11 cellular contexts compared by ENCODE assay signal in the genomic region with DNA sequence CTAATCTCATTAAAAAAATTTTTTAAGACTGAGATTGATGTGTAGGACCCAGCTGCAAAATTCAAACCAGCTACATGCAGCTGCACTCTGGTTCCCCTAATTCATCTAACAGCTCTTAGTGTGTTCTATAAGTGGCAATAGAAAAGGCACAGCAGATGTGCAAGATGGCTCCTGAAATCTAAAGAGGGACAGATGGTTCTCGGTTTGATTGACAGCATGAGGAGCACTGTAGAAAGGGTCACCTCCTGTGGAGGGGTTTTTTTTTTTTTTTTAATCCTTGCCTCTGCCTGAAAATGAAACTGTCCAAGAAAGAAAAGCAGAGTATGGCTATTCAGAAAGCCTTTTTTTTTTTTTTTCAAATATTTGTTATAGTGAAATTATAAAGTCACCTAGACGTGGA. TPM values are rescaled to one million over a fixed set of nuclear protein-coding genes. Genes with fewer than 3 reads are reported as not detected.
DNase-seq lines count a peak whose midpoint lies in the region; ATAC-seq and TF ChIP-seq lines count a peak whose summit lies in the region.
"Had no signal": no experiment of that assay in that cellular context is flagged by ENCODE, and none has a peak within 500 bp of the region (broad histone marks: within the 10 kb centered on the region; RNA-seq: fewer than 3 reads in every experiment).

No MANE protein-coding gene starts in this region.

- no peak overlapping the region for H3K4me3 Mint-ChIP-seq in activated naive CD8-positive, alpha-beta T cell treated with anti-CD3 and anti-CD28 coated beads for 36 hours

- H3K36me3 Mint-ChIP-seq in activated naive CD8-positive, alpha-beta T cell treated with anti-CD3 and anti-CD28 coated beads for 36 hours: no peaks in the 10 kb centered on the region

- DNase-seq in GM06990 (ENCODE audit: extremely low read depth, insufficient read length): peak; percentile 40
- DNase-seq in NCI-H345 (lab: John Stamatoyannopoulos, UW): peak; percentile 42
- no peak for DNase-seq in stimulated activated CD8-positive, alpha-beta memory T cell treated with anti-CD3 and anti-CD28 coated beads, Interleukin-4, amount 100 ng/mL, for 48 hours
- no peak for DNase-seq in dermis blood vessel endothelial cell
- DNase-seq in activated naive CD8-positive, alpha-beta T cell treated with anti-CD3 and anti-CD28 coated beads for 36 hours: no peak
- no peak for DNase-seq in stimulated activated CD4-positive, alpha-beta T cell treated with anti-CD3 and anti-CD28 coated beads, Interleukin-4, amount 100 ng/mL, for 4 hours
- DNase-seq: AML-193, posterior cingulate gyrus, T-helper 2 cell had no signal

- H3K4me1 Mint-ChIP-seq in activated naive CD8-positive, alpha-beta T cell treated with anti-CD3 and anti-CD28 coated beads for 36 hours: peaks cover 10% of the 10 kb centered on the region

- no peak overlapping the region for H3K4me3 ChIP-seq in GM06990 (replicated peaks; ENCODE audit: low read depth, low read length)

- H3K9me3 Mint-ChIP-seq in activated naive CD8-positive, alpha-beta T cell treated with anti-CD3 and anti-CD28 coated beads for 36 hours: no peaks in the 10 kb centered on the region

- TF ChIP-seq CTCF in GM06990 (IDR thresholded peaks at IDR 0.05; ENCODE audit: insufficient read depth, low read length, poor library complexity, severe bottlenecking): no peak

- peak; percentile 57 for ATAC-seq in GM19467 (IDR thresholded peaks at IDR 0.05; ENCODE audit: unreplicated experiment)
- ATAC-seq in HG03135 (IDR thresholded peaks at IDR 0.05; ENCODE audit: unreplicated experiment): peak; percentile 73

- H3K27ac Mint-ChIP-seq in activated naive CD8-positive, alpha-beta T cell treated with anti-CD3 and anti-CD28 coated beads for 36 hours: no peak overlapping the region

- no peaks in the 10 kb centered on the region for H3K36me3 ChIP-seq in GM06990 (ENCODE audit: control insufficient read depth, insufficient read depth, low read length)

- H3K27me3 ChIP-seq in GM06990 (replicated peaks; ENCODE audit: control insufficient read depth, insufficient read depth, low read length): no peaks in the 10 kb centered on the region

- H3K27me3 Mint-ChIP-seq in activated naive CD8-positive, alpha-beta T cell treated with anti-CD3 and anti-CD28 coated beads for 36 hours: no peaks in the 10 kb centered on the region

RNA-seq across cellular contexts. Expression of a gene that starts 16.9 kb away (rescaled TPM):
- 78.3 and 91.2 TPM in 2 replicates for total RNA-seq in dermis blood vessel endothelial cell
- total RNA-seq in activated naive CD8-positive, alpha-beta T cell treated with anti-CD3 and anti-CD28 coated beads for 36 hours: 100 to 1,000 TPM; 116 to 122 TPM

RNA-seq across cellular contexts. Expression of a gene that starts 33.9 kb away (rescaled TPM):
- 133 and 145 TPM in 2 replicates for total RNA-seq in dermis blood vessel endothelial cell
- total RNA-seq in activated naive CD8-positive, alpha-beta T cell treated with anti-CD3 and anti-CD28 coated beads for 36 hours: 10 to 100 TPM; 54.0 to 63.8 TPM

Comparison
In these comparisons a context has a peak if more than half of its experiments do, and no peak if none do; other contexts are left out.
1. DNase-seq: peak in GM06990 (single experiment) and NCI-H345 (single experiment); none in stimulated activated CD8-positive, alpha-beta memory T cell treated with anti-CD3 and anti-CD28 coated beads, Interleukin-4, amount 100 ng/mL, for 48 hours (single experiment), dermis blood vessel endothelial cell (single experiment), activated naive CD8-positive, alpha-beta T cell treated with anti-CD3 and anti-CD28 coated beads for 36 hours (single experiment) and stimulated activated CD4-positive, alpha-beta T cell treated with anti-CD3 and anti-CD28 coated beads, Interleukin-4, amount 100 ng/mL, for 4 hours (0 of 2).